ENCODE assay signal across 8 cellular contexts in the genomic region with DNA sequence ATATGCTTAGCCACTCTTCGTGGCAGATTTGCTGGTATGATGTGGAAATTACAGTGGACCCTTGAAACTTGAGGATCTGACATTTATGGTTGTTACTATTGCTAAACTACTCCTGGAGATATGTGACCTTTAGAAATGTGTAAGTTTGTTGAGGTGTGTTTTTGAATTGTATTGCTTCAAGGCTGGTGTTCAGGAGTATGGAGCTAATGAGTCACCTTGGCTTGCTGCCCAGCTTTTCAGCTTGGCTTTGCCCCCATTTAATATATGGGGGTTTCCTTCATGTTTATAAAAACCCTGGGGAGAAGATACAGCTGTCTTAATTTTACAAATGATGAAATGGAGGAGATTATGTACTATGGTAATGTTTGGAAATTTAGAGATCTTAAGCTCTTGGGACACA. TPM values are rescaled to one million over a fixed set of nuclear protein-coding genes. Genes with fewer than 3 reads are reported as not detected.
DNase-seq lines count a peak whose midpoint lies in the region; ATAC-seq and TF ChIP-seq lines count a peak whose summit lies in the region.

No MANE protein-coding gene starts in this region.

- no peak overlapping the region for H3K4me3 ChIP-seq in epithelial cell of esophagus (ENCODE audit: low read length)

- H3K4me3 Mint-ChIP-seq in activated CD4-positive, alpha-beta T cell treated with anti-CD3 and anti-CD28 coated beads, Interleukin-2, amount 10 ng/mL, durations not matched to agents 24 days and 14 days = peak overlapping the region; percentile 4

- peak; percentile 9 for DNase-seq in HuH-7 (ENCODE audit: low spot score)
- no peak for DNase-seq in activated CD4-positive, alpha-beta T cell treated with anti-CD3 and anti-CD28 coated beads, Interleukin-2, amount 10 ng/mL, durations not matched to agents 24 days and 14 days
- DNase-seq in epithelial cell of esophagus (ENCODE audit: low read depth) = peak; percentile 69
- peak; percentile 39 to 52 for DNase-seq in stimulated activated CD4-positive, alpha-beta T cell treated with anti-CD3 and anti-CD28 coated beads, Interleukin-15, amount 100 ng/mL, for 48 hours (ENCODE audit: low read depth in 2 of 2)
- DNase-seq in GM10266 (ENCODE audit: extremely low spot score) = no peak
- no peak for DNase-seq in SK-N-DZ (ENCODE audit: low spot score)

- peaks cover 31% of the 10 kb centered on the region for H3K36me3 Mint-ChIP-seq in activated CD4-positive, alpha-beta T cell treated with anti-CD3 and anti-CD28 coated beads, Interleukin-2, amount 10 ng/mL, durations not matched to agents 24 days and 14 days (ENCODE audit: low read depth)

- ATAC-seq in HG02852 (IDR thresholded peaks at IDR 0.05; ENCODE audit: unreplicated experiment) (no peak), HG03342 (IDR thresholded peaks at IDR 0.05; ENCODE audit: unreplicated experiment) (no peak)

- intact Hi-C loops in activated CD4-positive, alpha-beta T cell treated with anti-CD3 and anti-CD28 coated beads, Interleukin-2, amount 10 ng/mL, durations not matched to agents 24 days and 14 days (cut with micrococcal nuclease) = loop anchor here (1.0 kb wide), 1 partner anchor 12 kb away; no protein-coding TSS in a partner anchor

- peak overlapping the region; percentile 76 for H3K27ac Mint-ChIP-seq in activated CD4-positive, alpha-beta T cell treated with anti-CD3 and anti-CD28 coated beads, Interleukin-2, amount 10 ng/mL, durations not matched to agents 24 days and 14 days

- H3K27me3 Mint-ChIP-seq in activated CD4-positive, alpha-beta T cell treated with anti-CD3 and anti-CD28 coated beads, Interleukin-2, amount 10 ng/mL, durations not matched to agents 24 days and 14 days = no peaks in the 10 kb centered on the region

- no peak for TF ChIP-seq CTCF in epithelial cell of esophagus (IDR thresholded peaks at IDR 0.05; ENCODE audit: insufficient read depth, low read depth, low read length, missing control alignments)
- no peak for TF ChIP-seq CTCF in GM10266 (IDR thresholded peaks at IDR 0.05; ENCODE audit: control insufficient read depth, insufficient read depth, low read depth, missing control alignments)

- no peaks in the 10 kb centered on the region for H3K9me3 Mint-ChIP-seq in activated CD4-positive, alpha-beta T cell treated with anti-CD3 and anti-CD28 coated beads, Interleukin-2, amount 10 ng/mL, durations not matched to agents 24 days and 14 days

- peaks cover 13% of the 10 kb centered on the region for H3K4me1 Mint-ChIP-seq in activated CD4-positive, alpha-beta T cell treated with anti-CD3 and anti-CD28 coated beads, Interleukin-2, amount 10 ng/mL, durations not matched to agents 24 days and 14 days

RNA-seq across cellular contexts. Expression of a gene that starts 11.6 kb away (rescaled TPM):
- 11.0 and 15.1 TPM in 2 replicates for total RNA-seq in activated CD4-positive, alpha-beta T cell treated with anti-CD3 and anti-CD28 coated beads, Interleukin-2, amount 10 ng/mL, durations not matched to agents 24 days and 14 days
- polyA plus RNA-seq in SK-N-DZ (2014; cell fraction: cytosol; rRNA removed) = 54.3 and 62.9 TPM in 2 replicates
- polyA plus RNA-seq in SK-N-DZ (2014; cell fraction: nucleus; rRNA removed) = 31.5 and 38.6 TPM in 2 replicates

Comparison
In these comparisons a context has a peak if more than half of its experiments do, and no peak if none do; other contexts are left out.
1. DNase-seq: peak in HuH-7 (single experiment), epithelial cell of esophagus (single experiment) and stimulated activated CD4-positive, alpha-beta T cell treated with anti-CD3 and anti-CD28 coated beads, Interleukin-15, amount 100 ng/mL, for 48 hours (2 of 2); none in activated CD4-positive, alpha-beta T cell treated with anti-CD3 and anti-CD28 coated beads, Interleukin-2, amount 10 ng/mL, durations not matched to agents 24 days and 14 days (single experiment), GM10266 (single experiment) and SK-N-DZ (single experiment).